ENCODE assay signal across 24 cellular contexts in the genomic region with DNA sequence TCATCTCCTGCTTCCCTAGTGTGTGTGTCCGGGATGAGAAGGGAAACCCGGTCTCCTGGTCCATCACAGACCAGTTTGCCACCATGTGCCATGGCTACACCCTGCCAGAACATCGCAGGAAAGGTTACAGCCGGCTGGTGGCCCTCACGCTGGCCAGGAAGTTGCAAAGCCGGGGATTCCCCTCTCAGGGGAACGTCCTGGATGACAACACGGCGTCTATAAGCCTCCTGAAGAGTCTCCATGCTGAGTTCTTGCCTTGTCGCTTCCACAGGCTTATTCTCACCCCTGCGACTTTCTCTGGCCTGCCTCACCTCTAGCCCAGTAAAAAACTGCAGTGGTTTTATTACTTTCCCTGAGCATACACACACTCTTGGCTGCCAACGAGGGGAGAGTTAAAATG. TPM values are rescaled to one million over a fixed set of nuclear protein-coding genes. Genes with fewer than 3 reads are reported as not detected.
DNase-seq lines count a peak whose midpoint lies in the region; ATAC-seq, FAIRE-seq and TF ChIP-seq lines count a peak whose summit lies in the region.
"Had no signal": no experiment of that assay in that cellular context is flagged by ENCODE, and none has a peak within 500 bp of the region (broad histone marks: within the 10 kb centered on the region; RNA-seq: fewer than 3 reads in every experiment).

No MANE protein-coding gene starts in this region.

- peak overlapping the region; percentile 58 for H2AFZ ChIP-seq in IMR-90 (replicated peaks; ENCODE audit: low read length, poor library complexity)
- peak overlapping the region; percentile 72 for H2AFZ ChIP-seq in K562 (ENCODE audit: low read depth, low read length)
- peak overlapping the region; percentile 25 for H2AFZ ChIP-seq in HepG2 (ENCODE audit: low read length)
- H2AFZ ChIP-seq: GM23248 had no signal

- CTCF ChIA-PET in IMR-90 (lab: Yijun Ruan, JAX), result no interaction called here
- CTCF ChIA-PET in K562 (lab: Yijun Ruan, JAX; ENCODE audit: low intra/inter-chr PET ratio), result no interaction called here
- CTCF ChIA-PET in HepG2 (lab: Yijun Ruan, JAX; ENCODE audit: low intra/inter-chr PET ratio, low total read pairs), result no interaction called here
- CTCF ChIA-PET in CD4-positive, alpha-beta T cell (lab: Charles Lee), result no interaction called here

- no peaks in the 10 kb centered on the region for H3K79me1 ChIP-seq in IMR-90 (ENCODE audit: low read depth in 1 of 2, low read length in 2 of 2)

- no peak overlapping the region for H3K56ac ChIP-seq in IMR-90 (ENCODE audit: extremely low read depth, insufficient read depth, low read length)

- BruUV-seq in IMR-90 (replicated peaks; lab: Mats Ljungman, UMichigan) (no TSS peak), K562 (replicated peaks; lab: Mats Ljungman, UMichigan) (no TSS peak), HepG2 (replicated peaks; lab: Mats Ljungman, UMichigan) (no TSS peak)

- H4K5ac ChIP-seq in IMR-90 (ENCODE audit: low read depth, low read length), result no peak overlapping the region

- ATAC-seq in IMR-90 (ENCODE audit: low read depth) (no peak), K562 (peak; percentile 34), HepG2 (no peak), GM21529 (IDR thresholded peaks at IDR 0.05; ENCODE audit: unreplicated experiment) (no peak)
- ATAC-seq in CD4-positive, alpha-beta T cell (ENCODE audit: poor library complexity), result no peak

- no peak overlapping the region for H2AK5ac ChIP-seq in IMR-90 (ENCODE audit: low read depth, low read length)

- no peaks in the 10 kb centered on the region for H3K36me3 Mint-ChIP-seq in CD4-positive, alpha-beta T cell (ENCODE audit: low read depth)
- H3K36me3 Mint-ChIP-seq: CD8-positive, alpha-beta memory T cell had no signal

- no peak overlapping the region for H3K4me2 ChIP-seq in IMR-90 (ENCODE audit: low read depth, low read length)
- no peak overlapping the region for H3K4me2 ChIP-seq in K562 (ENCODE audit: insufficient read depth, low read length)
- H3K4me2 ChIP-seq in HepG2 (ENCODE audit: low read depth, low read length), result no peak overlapping the region

- in situ Hi-C loops in IMR-90 (cut with MboI; ENCODE audit: low sequenced_read_pairs), result loop anchor here (10.0 to 25.0 kb wide), 2 partner anchors 78 to 311 kb away; no protein-coding TSS in a partner anchor
- in situ Hi-C loops in K562 (cut with MboI), result no loop called here
- in situ Hi-C loops in HepG2 (cut with HindIII; ENCODE audit: extremely low pct_ligation_motif_present, low pct_unique_long_range_greater_than_20kb), result loop anchor here (5.0 kb wide), 1 partner anchor 81 kb away; no protein-coding TSS in a partner anchor

- no peaks in the 10 kb centered on the region for H3K4me1 Mint-ChIP-seq in CD4-positive, alpha-beta T cell (ENCODE audit: low read depth)
- H3K4me1 Mint-ChIP-seq: CD8-positive, alpha-beta memory T cell had no signal

- H3K23ac ChIP-seq in IMR-90 (ENCODE audit: low read depth, low read length), result no peak overlapping the region

- H3K9me3 ChIP-seq in IMR-90 (ENCODE audit: control insufficient read depth, insufficient read depth, low read length) (no peaks in the 10 kb centered on the region), K562 (replicated peaks; ENCODE audit: control insufficient read depth, insufficient read depth, low read depth, low read length) (no peaks in the 10 kb centered on the region), HepG2 (ENCODE audit: low read length) (no peaks in the 10 kb centered on the region), small intestine (ENCODE audit: control insufficient read depth, low read depth) (no peaks in the 10 kb centered on the region)
- no peaks in the 10 kb centered on the region for H3K9me3 ChIP-seq in CD4-positive, alpha-beta T cell (ENCODE audit: control insufficient read depth, low read length)
- H3K9me3 ChIP-seq: Peyer's patch had no signal

- H3K4me3 Mint-ChIP-seq in CD4-positive, alpha-beta T cell, result no peak overlapping the region
- H3K4me3 Mint-ChIP-seq: CD8-positive, alpha-beta memory T cell; T-helper 1 cell treated with Interleukin-12 subunit alpha and Interleukin-12 subunit beta and Interleukin-4 antibody, amounts not matched to agents 30 μg/mL and 1 μg/mL, for 36 hours had no signal

- POLR2A ChIA-PET in IMR-90 (lab: Charles Lee; ENCODE audit: unreplicated experiment), result no interaction called here
- POLR2A ChIA-PET in K562 (lab: Yijun Ruan, JAX), result no interaction called here
- POLR2A ChIA-PET in HepG2 (lab: Yijun Ruan, JAX), result no interaction called here
- POLR2A ChIA-PET in CD4-positive, alpha-beta T cell (lab: Charles Lee), result no interaction called here

- no peak overlapping the region for H2BK20ac ChIP-seq in IMR-90 (ENCODE audit: low read depth, low read length)

- H2BK5ac ChIP-seq in IMR-90 (ENCODE audit: low read depth, low read length, poor library complexity, severe bottlenecking), result no peak overlapping the region

- H3K27me3 ChIP-seq in IMR-90 (ENCODE audit: control insufficient read depth, insufficient read depth, low read length) (no peaks in the 10 kb centered on the region), K562 (ENCODE audit: control insufficient read depth in 2 of 2, insufficient read depth in 2 of 2, low read length in 2 of 2) (no peaks in the 10 kb centered on the region), HepG2 (ENCODE audit: control insufficient read depth in 1 of 2, insufficient read depth in 2 of 2, low read length in 2 of 2) (no peaks in the 10 kb centered on the region), small intestine (ENCODE audit: control insufficient read depth in 2 of 2, insufficient read depth in 2 of 2, low read length in 2 of 2) (no peaks in the 10 kb centered on the region)
- no peaks in the 10 kb centered on the region for H3K27me3 ChIP-seq in CD4-positive, alpha-beta T cell (ENCODE audit: control insufficient read depth, insufficient read depth, low read length)
- H3K27me3 ChIP-seq: Peyer's patch had no signal

- H4K20me1 ChIP-seq in IMR-90 (ENCODE audit: insufficient read depth, low read length) (no peaks in the 10 kb centered on the region), K562 (replicated peaks; ENCODE audit: control insufficient read depth, insufficient read depth, low read length) (no peaks in the 10 kb centered on the region), HepG2 (ENCODE audit: insufficient read depth, low read length) (no peaks in the 10 kb centered on the region)

- no peaks in the 10 kb centered on the region for H3K9me3 Mint-ChIP-seq in CD4-positive, alpha-beta T cell
- H3K9me3 Mint-ChIP-seq: T-helper 1 cell treated with Interleukin-12 subunit alpha and Interleukin-12 subunit beta and Interleukin-4 antibody, amounts not matched to agents 30 μg/mL and 1 μg/mL, for 36 hours had no signal

- H3K4ac ChIP-seq in IMR-90 (ENCODE audit: low read depth, low read length), result no peak overlapping the region

- no peak overlapping the region for H4K91ac ChIP-seq in IMR-90 (ENCODE audit: insufficient read depth, low read depth, low read length)

- H2BK15ac ChIP-seq in IMR-90 (ENCODE audit: low read depth, low read length), result no peak overlapping the region

- WGBS in IMR-90 (ENCODE audit: extremely low coverage in 2 of 2, insufficient read length in 1 of 2), 2 experiments, result 76% methylated on average over 6 of the region's 12 CpGs; no CpG with 5 or more reads in 1 of the 2 experiments
- 43% methylated on average over 12 of the region's 12 CpGs for WGBS in K562 (ENCODE audit: insufficient coverage, low coverage, missing lambda C conversion rate)
- 94% methylated on average over 12 of the region's 12 CpGs for WGBS in HepG2 (ENCODE audit: low lambda C conversion rate)
- whole genome bisulfite sequencing in small intestine, 3 donors, result 70 to 75% (median 75%) methylated on average over 12 of the region's 12 CpGs

- no peak overlapping the region for H4K8ac ChIP-seq in IMR-90 (ENCODE audit: low read depth in 2 of 2, low read length in 2 of 2)

- H3K4me3 ChIP-seq in IMR-90 (ENCODE audit: insufficient read depth, low read depth, low read length), result no peak overlapping the region
- H3K4me3 ChIP-seq in K562, result no peak overlapping the region
- H3K4me3 ChIP-seq in HepG2 (replicated peaks in 1 of 3; ENCODE audit: insufficient read depth in 1 of 3, low read depth in 2 of 3, low read length in 3 of 3), result no peak overlapping the region
- no peak overlapping the region for H3K4me3 ChIP-seq in small intestine (ENCODE audit: low read depth in 1 of 2, low read length in 2 of 2)
- H3K4me3 ChIP-seq: GM23248, Peyer's patch, SK-N-MC had no signal

- peaks cover 16% of the 10 kb centered on the region for H3K27me3 Mint-ChIP-seq in CD4-positive, alpha-beta T cell

- TF ChIP-seq RAD21 in IMR-90 (IDR thresholded peaks at IDR 0.05; ENCODE audit: low read length) (no peak), K562 (CRISPR knock-in tag; conservative IDR thresholded peaks at IDR 0.05 in 1 of 2, IDR thresholded peaks at IDR 0.05 in 1 of 2) (no peak), HepG2 (CRISPR knock-in tag; IDR thresholded peaks at IDR 0.05) (no peak)

- no peak overlapping the region for H3K18ac ChIP-seq in IMR-90 (ENCODE audit: low read depth, low read length)

- dilution Hi-C loops in IMR-90 (cut with HindIII; ENCODE audit: low sequenced_read_pairs, unreplicated experiment), result no loop called here

- TF ChIP-seq CTCF in IMR-90 (conservative IDR thresholded peaks at IDR 0.05; ENCODE audit: low read depth, low read length) (no peak), K562 (IDR thresholded peaks at IDR 0.05 in 2 of 3, conservative IDR thresholded peaks at IDR 0.05 in 1 of 3; ENCODE audit: insufficient read depth in 2 of 3, low read depth in 1 of 3, low read length in 3 of 3) (no peak), HepG2 (CRISPR knock-in tag; IDR thresholded peaks at IDR 0.05) (no peak)
- no peak for TF ChIP-seq CTCF in CD4-positive, alpha-beta T cell (IDR thresholded peaks at IDR 0.05)

- no peak overlapping the region for H3K27ac Mint-ChIP-seq in CD4-positive, alpha-beta T cell
- H3K27ac Mint-ChIP-seq: CD8-positive, alpha-beta memory T cell; T-helper 1 cell treated with Interleukin-12 subunit alpha and Interleukin-12 subunit beta and Interleukin-4 antibody, amounts not matched to agents 30 μg/mL and 1 μg/mL, for 36 hours had no signal

- TF ChIP-seq POLR2A in IMR-90 (IDR thresholded peaks at IDR 0.05; ENCODE audit: low read depth, low read length) (no peak), K562 (conservative IDR thresholded peaks at IDR 0.05) (no peak), HepG2 (IDR thresholded peaks at IDR 0.05; ENCODE audit: insufficient read depth in 1 of 2, low read depth in 2 of 2, low read length in 2 of 2) (no peak)

- H3K4me1 ChIP-seq in IMR-90 (ENCODE audit: control insufficient read depth, insufficient read depth, low read length) (no peaks in the 10 kb centered on the region), K562 (replicated peaks in 1 of 2; ENCODE audit: control insufficient read depth in 2 of 2, insufficient read depth in 2 of 2, low read length in 2 of 2) (no peaks in the 10 kb centered on the region), HepG2 (ENCODE audit: insufficient read depth, low read length) (peaks cover 59% of the 10 kb centered on the region), small intestine (ENCODE audit: control insufficient read depth in 2 of 2, insufficient read depth in 1 of 2, low read depth in 1 of 2, low read length in 1 of 2) (peaks cover 0 to 4% of the 10 kb centered on the region in 2 donors)
- H3K4me1 ChIP-seq: Peyer's patch had no signal

- H3K9me1 ChIP-seq in IMR-90 (ENCODE audit: insufficient read depth, low read length), result no peaks in the 10 kb centered on the region
- H3K9me1 ChIP-seq in K562 (ENCODE audit: control insufficient read depth, insufficient read depth, low read length), result no peaks in the 10 kb centered on the region

- H3K27ac ChIP-seq in IMR-90 (ENCODE audit: insufficient read depth, low read length) (no peak overlapping the region), K562 (ENCODE audit: extremely low read depth, low read depth, low read length) (no peak overlapping the region), HepG2 (ENCODE audit: extremely low read length, insufficient read depth, low read length) (no peak overlapping the region), small intestine (ENCODE audit: low read depth in 1 of 2, low read length in 1 of 2) (no peak overlapping the region)
- no peak overlapping the region for H3K27ac ChIP-seq in CD4-positive, alpha-beta T cell (ENCODE audit: low read depth, low read length)
- H3K27ac ChIP-seq: GM23248, Peyer's patch, SK-N-MC had no signal

- H2BK120ac ChIP-seq in IMR-90 (ENCODE audit: low read depth, low read length), result no peak overlapping the region

- TF ChIP-seq EP300 in K562 (IDR thresholded peaks at IDR 0.05; ENCODE audit: low read length) (no peak), HepG2 (IDR thresholded peaks at IDR 0.05; ENCODE audit: low read depth in 2 of 2, low read length in 2 of 2) (no peak), HepG2 (CRISPR knock-in tag; IDR thresholded peaks at IDR 0.05; ENCODE audit: borderline replicate concordance) (no peak)

- H3K79me2 ChIP-seq in K562 (ENCODE audit: control insufficient read depth, insufficient read depth, low read length) (no peaks in the 10 kb centered on the region), HepG2 (ENCODE audit: insufficient read depth, low read length) (no peaks in the 10 kb centered on the region)

- DNase-seq in IMR-90, result no peak
- no peak for DNase-seq in K562 (ENCODE audit: extremely low read depth in 1 of 4, low spot score in 3 of 4)
- DNase-seq in HepG2 (ENCODE audit: low spot score), result no peak
- DNase-seq in CD4-positive, alpha-beta T cell, result no peak
- DNase-seq in NCI-H1694 (lab: John Stamatoyannopoulos, UW), result no peak
- DNase-seq in small intestine, result no peak
- DNase-seq: C1 segment of cervical spinal cord; CD8-positive, alpha-beta memory T cell; DND-41; GM23248; HCEC 1CT; Karpas-422; NCI-H1092; NCI-H1436; NCI-H1930; NCI-H2107; NCI-H446 treated with DMSO at 0.1 percent for 48 hours; Peyer's patch; SIG-M5; SW 1271 had no signal

- no peak overlapping the region for H3K14ac ChIP-seq in IMR-90 (replicated peaks; ENCODE audit: low read depth, low read length)

- H3K36me3 ChIP-seq in IMR-90 (ENCODE audit: control insufficient read depth, insufficient read depth, low read length) (no peaks in the 10 kb centered on the region), K562 (ENCODE audit: control insufficient read depth, insufficient read depth, low read length) (no peaks in the 10 kb centered on the region), HepG2 (replicated peaks in 1 of 2; ENCODE audit: control insufficient read depth in 1 of 2, insufficient read depth in 2 of 2, low read length in 2 of 2) (no peaks in the 10 kb centered on the region), small intestine (ENCODE audit: control insufficient read depth in 2 of 2, insufficient read depth in 2 of 2, low read length in 2 of 2) (no peaks in the 10 kb centered on the region)
- H3K36me3 ChIP-seq: Peyer's patch had no signal

- H3K9ac ChIP-seq in IMR-90 (ENCODE audit: low read depth, low read length) (no peak overlapping the region), K562 (ENCODE audit: insufficient read depth in 1 of 2, low read depth in 2 of 2, low read length in 2 of 2) (no peak overlapping the region), HepG2 (ENCODE audit: insufficient read depth, low read depth, low read length) (no peak overlapping the region)
- H3K9ac ChIP-seq: GM23248 had no signal

- FAIRE-seq in K562 (lab: Jason Lieb, UNC) (no peak), HepG2 (lab: Jason Lieb, UNC) (no peak), small intestine (lab: Jason Lieb, UNC) (no peak)

- intact Hi-C loops in IMR-90 (cut with micrococcal nuclease), result no loop called here
- intact Hi-C loops in K562 (cut with micrococcal nuclease), result no loop called here
- intact Hi-C loops in HepG2 (cut with micrococcal nuclease; ENCODE audit: unreplicated experiment), result no loop called here
- intact Hi-C loops in CD4-positive, alpha-beta T cell (cut with DNase I, micrococcal nuclease), result no loop called here

- no peak overlapping the region for H2AK9ac ChIP-seq in IMR-90 (replicated peaks; ENCODE audit: low read depth, low read length, poor library complexity)

RNA-seq across cellular contexts. Expression of a gene that starts 23.9 kb away (rescaled TPM):
- total RNA-seq in IMR-90 (2012; rRNA removed) (not detected in 2 replicates), K562 (2014; rRNA removed) (not detected in 2 replicates), K562 (2014; rRNA removed; fragmentation: Illumina TruSeq; extraction: Trizol) (not detected in 2 replicates), K562 (2015; rRNA removed; fragmentation: Illumina TruSeq; extraction: Trizol) (not detected in 2 replicates), K562 (2021) (not detected in 2 replicates), HepG2 (2016; rRNA removed; fragmentation: Illumina TruSeq; extraction: Trizol) (not detected in 2 replicates)
- polyA plus RNA-seq in IMR-90 (2012; rRNA removed) (not detected in 2 replicates), K562 (2011; rRNA removed) (not detected in 2 replicates), K562 (2014; fragmentation: Illumina TruSeq; extraction: Trizol) (not detected in 2 replicates), K562 (2014; fragmentation: Nextera tagmentation; extraction: Ambion mirVana) (not detected), K562 (2014; rRNA removed) (not detected in 2 replicates), HepG2 (2011; rRNA removed) (0.07 and 0.12 TPM in 2 replicates), small intestine (1 to 10 TPM in 2 of 3 donors, not detected in 1; 3.2 to 5.5 TPM)
- not detected in 2 replicates for polyA plus RNA-seq in IMR-90 (2012; cell fraction: cytosol; rRNA removed)
- polyA plus RNA-seq in IMR-90 (2012; cell fraction: nucleus; rRNA removed; ENCODE audit: low replicate concordance), result not detected in 2 replicates
- not detected in 2 replicates for total RNA-seq in K562 (2011; cell fraction: chromatin; rRNA removed; ENCODE audit: low replicate concordance)
- not detected in 2 replicates for total RNA-seq in K562 (2011; cell fraction: nucleolus; rRNA removed)
- not detected in 2 replicates for total RNA-seq in K562 (2011; cell fraction: nucleoplasm; rRNA removed)
- polyA plus RNA-seq in K562 (2011; cell fraction: cytosol; rRNA removed), result not detected in 2 replicates
- polyA plus RNA-seq in K562 (2011; cell fraction: nucleus; rRNA removed), result not detected in 2 replicates
- not detected in 2 replicates for polyA plus RNA-seq in K562 (2012)
- polyA minus RNA-seq in K562 (2011; rRNA and poly(A)+ RNA removed), result not detected in 2 replicates
- not detected in 2 replicates for polyA minus RNA-seq in K562 (2011; cell fraction: cytosol; rRNA and poly(A)+ RNA removed)
- polyA minus RNA-seq in K562 (2011; cell fraction: nucleus; rRNA and poly(A)+ RNA removed), result not detected in 2 replicates
- not detected in 2 replicates for total RNA-seq in HepG2 (2016; cell fraction: cytosol; rRNA removed; fragmentation: Illumina TruSeq; extraction: Trizol; ENCODE audit: low read depth)
- total RNA-seq in HepG2 (2016; cell fraction: insoluble cytoplasmic fraction; rRNA removed; fragmentation: Illumina TruSeq; extraction: Trizol), result not detected in 2 replicates
- total RNA-seq in HepG2 (2016; cell fraction: membrane; rRNA removed; fragmentation: Illumina TruSeq; extraction: Trizol), result not detected in 2 replicates
- not detected in 2 replicates for total RNA-seq in HepG2 (2016; cell fraction: nucleus; rRNA removed; fragmentation: Illumina TruSeq; extraction: Trizol)
- polyA plus RNA-seq in HepG2 (2011; cell fraction: cytosol; rRNA removed), result not detected in 2 replicates
- 0.29 TPM in 1 of 2 replicates, not detected in the other for polyA plus RNA-seq in HepG2 (2011; cell fraction: nucleus; rRNA removed)
- polyA plus RNA-seq in HepG2 (2012), result not detected in 2 replicates
- polyA plus RNA-seq in HepG2 (2016; cell fraction: cytosol; fragmentation: Illumina TruSeq; extraction: Trizol; ENCODE audit: low read depth), result not detected in 2 replicates
- not detected in 2 replicates for polyA plus RNA-seq in HepG2 (2016; cell fraction: insoluble cytoplasmic fraction; fragmentation: Illumina TruSeq; extraction: Trizol; ENCODE audit: low read depth)
- not detected in 2 replicates for polyA plus RNA-seq in HepG2 (2016; cell fraction: membrane; fragmentation: Illumina TruSeq; extraction: Trizol; ENCODE audit: low read depth)
- polyA plus RNA-seq in HepG2 (2016; cell fraction: nucleus; fragmentation: Illumina TruSeq; extraction: Trizol; ENCODE audit: insufficient read depth, low read depth), result not detected in 2 replicates
- not detected in 2 replicates for polyA minus RNA-seq in HepG2 (2011; rRNA and poly(A)+ RNA removed; ENCODE audit: low replicate concordance)
- polyA minus RNA-seq in HepG2 (2011; cell fraction: cytosol; rRNA and poly(A)+ RNA removed), result not detected in 2 replicates
- polyA minus RNA-seq in HepG2 (2011; cell fraction: nucleus; rRNA and poly(A)+ RNA removed), result not detected in 2 replicates
- total RNA-seq in CD4-positive, alpha-beta T cell, result not detected
- total RNA-seq: CD8-positive, alpha-beta memory T cell; GM23248 had no signal
- polyA plus RNA-seq: CD8-positive, alpha-beta memory T cell; GM23248 had no signal

RNA-seq across cellular contexts. Expression of a gene that starts 26.9 kb away (rescaled TPM):
- total RNA-seq in IMR-90 (2012; rRNA removed) (not detected in 2 replicates), K562 (2014; rRNA removed) (not detected in 2 replicates), K562 (2014; rRNA removed; fragmentation: Illumina TruSeq; extraction: Trizol) (not detected in 2 replicates), K562 (2015; rRNA removed; fragmentation: Illumina TruSeq; extraction: Trizol) (not detected in 2 replicates), K562 (2021) (not detected in 2 replicates), HepG2 (2016; rRNA removed; fragmentation: Illumina TruSeq; extraction: Trizol) (not detected in 2 replicates)
- polyA plus RNA-seq in IMR-90 (2012; rRNA removed) (not detected in 2 replicates), K562 (2011; rRNA removed) (not detected in 2 replicates), K562 (2014; fragmentation: Illumina TruSeq; extraction: Trizol) (not detected in 2 replicates), K562 (2014; fragmentation: Nextera tagmentation; extraction: Ambion mirVana) (not detected), K562 (2014; rRNA removed) (not detected in 2 replicates), HepG2 (2011; rRNA removed) (0.05 TPM in 1 of 2 replicates, not detected in the other), small intestine (not detected)
- polyA plus RNA-seq in IMR-90 (2012; cell fraction: cytosol; rRNA removed), result not detected in 2 replicates
- polyA plus RNA-seq in IMR-90 (2012; cell fraction: nucleus; rRNA removed; ENCODE audit: low replicate concordance), result not detected in 2 replicates
- total RNA-seq in K562 (2011; cell fraction: chromatin; rRNA removed; ENCODE audit: low replicate concordance), result not detected in 2 replicates
- not detected in 2 replicates for total RNA-seq in K562 (2011; cell fraction: nucleolus; rRNA removed)
- total RNA-seq in K562 (2011; cell fraction: nucleoplasm; rRNA removed), result not detected in 2 replicates
- polyA plus RNA-seq in K562 (2011; cell fraction: cytosol; rRNA removed), result not detected in 2 replicates
- polyA plus RNA-seq in K562 (2011; cell fraction: nucleus; rRNA removed), result not detected in 2 replicates
- polyA plus RNA-seq in K562 (2012), result not detected in 2 replicates
- not detected in 2 replicates for polyA minus RNA-seq in K562 (2011; rRNA and poly(A)+ RNA removed)
- not detected in 2 replicates for polyA minus RNA-seq in K562 (2011; cell fraction: cytosol; rRNA and poly(A)+ RNA removed)
- polyA minus RNA-seq in K562 (2011; cell fraction: nucleus; rRNA and poly(A)+ RNA removed), result not detected in 2 replicates
- not detected in 2 replicates for total RNA-seq in HepG2 (2016; cell fraction: cytosol; rRNA removed; fragmentation: Illumina TruSeq; extraction: Trizol; ENCODE audit: low read depth)
- not detected in 2 replicates for total RNA-seq in HepG2 (2016; cell fraction: insoluble cytoplasmic fraction; rRNA removed; fragmentation: Illumina TruSeq; extraction: Trizol)
- total RNA-seq in HepG2 (2016; cell fraction: membrane; rRNA removed; fragmentation: Illumina TruSeq; extraction: Trizol), result not detected in 2 replicates
- not detected in 2 replicates for total RNA-seq in HepG2 (2016; cell fraction: nucleus; rRNA removed; fragmentation: Illumina TruSeq; extraction: Trizol)
- not detected in 2 replicates for polyA plus RNA-seq in HepG2 (2011; cell fraction: cytosol; rRNA removed)
- polyA plus RNA-seq in HepG2 (2011; cell fraction: nucleus; rRNA removed), result not detected in 2 replicates
- polyA plus RNA-seq in HepG2 (2012), result not detected in 2 replicates
- polyA plus RNA-seq in HepG2 (2016; cell fraction: cytosol; fragmentation: Illumina TruSeq; extraction: Trizol; ENCODE audit: low read depth), result not detected in 2 replicates
- polyA plus RNA-seq in HepG2 (2016; cell fraction: insoluble cytoplasmic fraction; fragmentation: Illumina TruSeq; extraction: Trizol; ENCODE audit: low read depth), result not detected in 2 replicates
- polyA plus RNA-seq in HepG2 (2016; cell fraction: membrane; fragmentation: Illumina TruSeq; extraction: Trizol; ENCODE audit: low read depth), result not detected in 2 replicates
- not detected in 2 replicates for polyA plus RNA-seq in HepG2 (2016; cell fraction: nucleus; fragmentation: Illumina TruSeq; extraction: Trizol; ENCODE audit: insufficient read depth, low read depth)
- not detected in 2 replicates for polyA minus RNA-seq in HepG2 (2011; rRNA and poly(A)+ RNA removed; ENCODE audit: low replicate concordance)
- polyA minus RNA-seq in HepG2 (2011; cell fraction: cytosol; rRNA and poly(A)+ RNA removed), result not detected in 2 replicates
- not detected in 2 replicates for polyA minus RNA-seq in HepG2 (2011; cell fraction: nucleus; rRNA and poly(A)+ RNA removed)
- total RNA-seq in CD4-positive, alpha-beta T cell, result not detected
- total RNA-seq: A673; CD8-positive, alpha-beta memory T cell; GM23248; Peyer's patch had no signal
- polyA plus RNA-seq: CD8-positive, alpha-beta memory T cell; GM23248 had no signal
